8 cellular contexts compared by ENCODE assay signal in genomic region chr6:79630883-79631799, GRCh38. TPM values are rescaled to one million over a fixed set of nuclear protein-coding genes. Genes with fewer than 3 reads are reported as not detected.
A peak's percentile ranks its signal among the peaks of the same experiment; 100 is the strongest.
DNase-seq lines count a peak whose midpoint lies in the region; ATAC-seq, FAIRE-seq and TF ChIP-seq lines count a peak whose summit lies in the region.

SH3BGRL2 (plus strand) TSS chr6:79631329; CDS start chr6:79631462, 133 bp downstream.

- in situ Hi-C loops in astrocyte of the spinal cord (cut with HindIII; ENCODE audit: low sequenced_read_pairs): no loop called here

- no peaks in the 10 kb centered on the region for H3K36me3 ChIP-seq in BJ (ENCODE audit: control insufficient read depth, insufficient read depth, low read length)
- no peaks in the 10 kb centered on the region for H3K36me3 ChIP-seq in right atrium auricular region
- no peaks in the 10 kb centered on the region for H3K36me3 ChIP-seq in pancreas
- H3K36me3 ChIP-seq in OCI-LY7 (ENCODE audit: insufficient read depth, low read length): no peaks in the 10 kb centered on the region

- no peak for DNase-seq in BJ (ENCODE audit: low read depth)
- DNase-seq in HTR-8/SVneo (ENCODE audit: insufficient read length, low spot score): peak; percentile 71
- peak; percentile 75 for DNase-seq in RKO (ENCODE audit: low spot score)
- DNase-seq in astrocyte of the spinal cord (ENCODE audit: low read depth, low spot score): peak; percentile 72
- peak; percentile 76 for DNase-seq in right atrium auricular region (ENCODE audit: low spot score)
- peak; percentile 79 to 91 (median 86) for DNase-seq in pancreas
- DNase-seq in OCI-LY7 (ENCODE audit: low spot score): no peak

- WGBS in pancreas, 2 donors: 0 to 1% methylated on average over 76 of the region's 77 CpGs

- ATAC-seq in GM19324 (IDR thresholded peaks at IDR 0.05; ENCODE audit: low FRiP score, unreplicated experiment) (peak; percentile 50), pancreas (peak; percentile 92 to 95 (median 94))

- no peaks in the 10 kb centered on the region for H3K9me2 ChIP-seq in OCI-LY7 (ENCODE audit: insufficient read depth, low read length)

- peaks cover 14% of the 10 kb centered on the region for H3K27me3 ChIP-seq in BJ (ENCODE audit: control insufficient read depth, insufficient read depth, low read length)
- H3K27me3 ChIP-seq in right atrium auricular region: no peaks in the 10 kb centered on the region
- no peaks in the 10 kb centered on the region for H3K27me3 ChIP-seq in pancreas

- H3K4me1 ChIP-seq in right atrium auricular region (peaks cover 0 to 12% of the 10 kb centered on the region in 2 donors), pancreas (peaks cover 8 to 23% (median 14%) of the 10 kb centered on the region in 3 donors), OCI-LY7 (ENCODE audit: insufficient read depth, low read length, poor library complexity, severe bottlenecking) (no peaks in the 10 kb centered on the region)

- H3K4me3 ChIP-seq in BJ (ENCODE audit: low read depth, low read length) (peak within 1 kb of the TSS; percentile 59), astrocyte of the spinal cord (ENCODE audit: low read depth, low read length) (peak within 1 kb of the TSS; percentile 82), right atrium auricular region (peak within 1 kb of the TSS; percentile 72 to 74), pancreas (peak within 1 kb of the TSS; percentile 33 to 78 (median 76)), OCI-LY7 (ENCODE audit: low read depth, low read length, poor library complexity, severe bottlenecking) (no peak within 1 kb of the TSS)

- H4K20me1 ChIP-seq in OCI-LY7 (ENCODE audit: insufficient read depth, low read length): no peaks in the 10 kb centered on the region

- H3K4me2 ChIP-seq in OCI-LY7 (ENCODE audit: low read length): no peak within 1 kb of the TSS

- POLR2A ChIA-PET in BJ (lab: Charles Lee): no interaction called here
- POLR2A ChIA-PET in OCI-LY7 (lab: Charles Lee): interaction anchor here (0.6 kb wide), 1 partner anchor 18 kb away, joined by 3 read pairs; no protein-coding TSS in a partner anchor

- TF ChIP-seq CTCF in BJ (IDR thresholded peaks at IDR 0.05; ENCODE audit: insufficient read depth, low read depth, low read length) (no peak), astrocyte of the spinal cord (IDR thresholded peaks at IDR 0.05; ENCODE audit: low read depth, low read length) (no peak), right atrium auricular region (IDR thresholded peaks at IDR 0.05) (no peak), pancreas (IDR thresholded peaks at IDR 0.05) (no peak), OCI-LY7 (conservative IDR thresholded peaks at IDR 0.05; ENCODE audit: low read length) (no peak)

- no TSS peak for BruUV-seq in OCI-LY7 (replicated peaks; lab: Mats Ljungman, UMichigan)

- H3K27ac ChIP-seq in right atrium auricular region (peak within 1 kb of the TSS; percentile 57 to 73), pancreas (peak within 1 kb of the TSS; percentile 70 to 89 (median 87)), OCI-LY7 (ENCODE audit: low read depth, low read length, poor library complexity, severe bottlenecking) (no peak within 1 kb of the TSS)

- FAIRE-seq in HTR-8/SVneo (lab: Jason Lieb, UNC): no peak
- no peak for FAIRE-seq in pancreas (lab: Jason Lieb, UNC)

- intact Hi-C loops in pancreas (cut with DNase I): no loop called here
- intact Hi-C loops in OCI-LY7 (cut with micrococcal nuclease; ENCODE audit: unreplicated experiment): no loop called here

- H3K9me3 ChIP-seq in right atrium auricular region: no peaks in the 10 kb centered on the region
- H3K9me3 ChIP-seq in pancreas: no peaks in the 10 kb centered on the region
- H3K9me3 ChIP-seq in OCI-LY7 (ENCODE audit: low read length): no peaks in the 10 kb centered on the region

- CTCF ChIA-PET in BJ (lab: Yijun Ruan, JAX) (interaction anchor here (0.6 to 1.8 kb wide), 3 partner anchors 24 to 60 kb away, joined by 3 to 6 read pairs (median 4); no protein-coding TSS in a partner anchor), OCI-LY7 (lab: Charles Lee; ENCODE audit: unreplicated experiment) (interaction anchor here (0.9 kb wide), 1 partner anchor 87 kb away, joined by 3 read pairs; no protein-coding TSS in a partner anchor)

- H3K79me2 ChIP-seq in OCI-LY7 (ENCODE audit: insufficient read depth, low read depth, low read length): no peaks in the 10 kb centered on the region

- H2AFZ ChIP-seq in OCI-LY7 (ENCODE audit: low read length): no peak within 1 kb of the TSS

RNA-seq across cellular contexts. Expression of gene SH3BGRL2, which starts in this region (rescaled TPM):
- polyA plus RNA-seq in BJ (2011; rRNA removed) (0.37 and 0.66 TPM in 2 replicates), pancreas (10 to 100 TPM in 1 of 2 donors, 1 to 10 TPM in 1; 6.1 to 11.7 TPM)
- 0.19 and 0.31 TPM in 2 replicates for polyA minus RNA-seq in BJ (2011; rRNA and poly(A)+ RNA removed)
- total RNA-seq in right atrium auricular region (10 to 100 TPM in 1 of 2 donors, 1 to 10 TPM in 1; 9.6 to 15.5 TPM), pancreas (10 to 100 TPM in 5 of 6 donors, 1 to 10 TPM in 1; 6.7 to 22.1 (median 12.1) TPM), OCI-LY7 (2022) (0.09 and 0.25 TPM in 2 replicates)
- 0.03 TPM in 1 of 2 replicates, not detected in the other for total RNA-seq in OCI-LY7 (2014; rRNA removed; shearing (Covaris generic))

Comparison
In these comparisons a context has a peak if more than half of its experiments do, and no peak if none do; other contexts are left out.
1. RNA of gene SH3BGRL2 (total RNA-seq): 9.6 to 15.5 TPM in right atrium auricular region and 6.7 to 22.1 TPM in pancreas; 0.03 to 0.25 TPM in OCI-LY7; every median in the first group is over 4 times any median in the second.
2. DNase-seq: peak in HTR-8/SVneo (single experiment), RKO (single experiment), astrocyte of the spinal cord (single experiment), right atrium auricular region (single experiment) and pancreas (6 of 6); none in BJ (single experiment) and OCI-LY7 (single experiment).